19 cellular contexts compared by ENCODE assay signal in genomic region chr16:82979406-82980111, GRCh38.
"Had no signal": no experiment of that assay in that cellular context is flagged by ENCODE, and none has a peak within 500 bp of the region (broad histone marks: within the 10 kb centered on the region; RNA-seq: fewer than 3 reads in every experiment).

No MANE protein-coding gene starts in this region.

- H3K4me1 ChIP-seq: colonic mucosa, esophagus squamous epithelium, pancreas, uterus had no signal

- H3K27ac ChIP-seq: colonic mucosa, esophagus squamous epithelium, heart right ventricle, pancreas, uterus had no signal

- H3K9me3 ChIP-seq: colonic mucosa, esophagus squamous epithelium, mucosa of descending colon, pancreas, uterus had no signal

- H3K4me1 Mint-ChIP-seq: naive thymus-derived CD4-positive, alpha-beta T cell; stimulated activated memory B cell treated with anti-CD40 and anti-IgM and Interleukin-4, amounts not matched to agents 10 μg/mL and 1 μg/mL and 100 μg/mL, for 72 hours; T-cell had no signal

- H3K27me3 ChIP-seq: colonic mucosa, esophagus squamous epithelium, heart right ventricle, pancreas, uterus had no signal

- H3K36me3 Mint-ChIP-seq: stimulated activated memory B cell treated with anti-CD40 and anti-IgM and Interleukin-4, amounts not matched to agents 10 μg/mL and 1 μg/mL and 100 μg/mL, for 72 hours; T-cell had no signal

- H3K27ac Mint-ChIP-seq: activated CD8-positive, alpha-beta T cell treated with anti-CD3 and anti-CD28 coated beads, Interleukin-2, amount 10 ng/mL, durations not matched to agents 7 days and 5 days; activated naive CD4-positive, alpha-beta T cell treated with anti-CD3 and anti-CD28 coated beads, Interleukin-2, amount 50 U/mL, for 72 hours; activated T-cell treated with anti-CD3 and anti-CD28 coated beads, Interleukin-2, amount 50 U/mL, for 72 hours; naive thymus-derived CD4-positive, alpha-beta T cell; stimulated activated memory B cell treated with anti-CD40 and anti-IgM and Interleukin-4, amounts not matched to agents 10 μg/mL and 1 μg/mL and 100 μg/mL, for 72 hours; T-cell had no signal

- H3K4me3 Mint-ChIP-seq: activated CD8-positive, alpha-beta T cell treated with anti-CD3 and anti-CD28 coated beads, Interleukin-2, amount 10 ng/mL, durations not matched to agents 7 days and 5 days; activated T-cell treated with anti-CD3 and anti-CD28 coated beads, Interleukin-2, amount 50 U/mL, for 72 hours; naive thymus-derived CD4-positive, alpha-beta T cell; stimulated activated memory B cell treated with anti-CD40 and anti-IgM and Interleukin-4, amounts not matched to agents 10 μg/mL and 1 μg/mL and 100 μg/mL, for 72 hours; T-cell had no signal

- DNase-seq: activated CD4-positive, CD25-positive, alpha-beta regulatory T cell treated with anti-CD3 and anti-CD28 coated beads, Interleukin-2, amount 50 U/mL, for 72 hours; activated CD8-positive, alpha-beta memory T cell treated with anti-CD3 and anti-CD28 coated beads, Interleukin-2, amount 50 U/mL, for 48 hours; activated CD8-positive, alpha-beta T cell treated with anti-CD3 and anti-CD28 coated beads, Interleukin-2, amount 10 ng/mL, durations not matched to agents 7 days and 5 days; activated gamma-delta T cell; activated T-cell treated with anti-CD3 and anti-CD28 coated beads, Interleukin-2, amount 50 U/mL, for 72 hours; colonic mucosa; esophagus squamous epithelium; heart right ventricle; mammary epithelial cell; mucosa of descending colon; naive thymus-derived CD4-positive, alpha-beta T cell; pancreas; stimulated activated CD4-positive, alpha-beta T cell treated with anti-CD3 and anti-CD28 coated beads, Interleukin-2, amount 100 ng/mL, for 48 hours; T-cell; T-helper 9 cell; uterus had no signal

- ATAC-seq: activated CD8-positive, alpha-beta T cell treated with anti-CD3 and anti-CD28 coated beads, Interleukin-2, amount 10 ng/mL, durations not matched to agents 7 days and 5 days; activated naive CD4-positive, alpha-beta T cell treated with anti-CD3 and anti-CD28 coated beads, Interleukin-2, amount 50 U/mL, for 72 hours; activated T-cell treated with anti-CD3 and anti-CD28 coated beads, Interleukin-2, amount 50 U/mL, for 72 hours; heart right ventricle; left lobe of liver; mucosa of descending colon; naive thymus-derived CD4-positive, alpha-beta T cell; pancreas; stimulated activated memory B cell treated with anti-CD40 and anti-IgM and Interleukin-4, amounts not matched to agents 10 μg/mL and 1 μg/mL and 100 μg/mL, for 72 hours; T-cell had no signal

- H3K36me3 ChIP-seq: colonic mucosa, esophagus squamous epithelium, heart right ventricle, pancreas, uterus had no signal

- H3K4me3 ChIP-seq: colonic mucosa, esophagus squamous epithelium, heart right ventricle, mucosa of descending colon, pancreas, uterus had no signal
